ENCODE assay signal across 8 cellular contexts in genomic region chr3:161273589-161274218, GRCh38. TPM values are rescaled to one million over a fixed set of nuclear protein-coding genes. Genes with fewer than 3 reads are reported as not detected.
DNase-seq lines count a peak whose midpoint lies in the region; ATAC-seq and TF ChIP-seq lines count a peak whose summit lies in the region.

No MANE protein-coding gene starts in this region.

- H3F3A ChIP-seq in SK-N-SH (replicated peaks; ENCODE audit: insufficient read depth), result no peaks in the 10 kb centered on the region

- intact Hi-C loops in IMR-90 (cut with micrococcal nuclease), result loop anchor here (1.0 to 10.0 kb wide), 6 partner anchors 136 to 569 kb away; no protein-coding TSS in a partner anchor
- intact Hi-C loops in prostate gland (cut with DNase I), result loop anchor here (2.0 kb wide), 1 partner anchor 149 kb away; no protein-coding TSS in a partner anchor

- H4K8ac ChIP-seq in IMR-90 (ENCODE audit: low read depth in 2 of 2, low read length in 2 of 2), result no peak overlapping the region

- TF ChIP-seq CTCF in IMR-90 (conservative IDR thresholded peaks at IDR 0.05; ENCODE audit: low read depth, low read length), result peak; percentile 67
- peak; percentile 79 for TF ChIP-seq CTCF in SK-N-SH (IDR thresholded peaks at IDR 0.05)
- TF ChIP-seq CTCF in prostate gland (IDR thresholded peaks at IDR 0.05), result peak; percentile 69 to 82 (median 78)

- POLR2A ChIA-PET in IMR-90 (lab: Charles Lee; ENCODE audit: unreplicated experiment), result no interaction called here
- POLR2A ChIA-PET in SK-N-SH (lab: Yijun Ruan, JAX), result no interaction called here

- H3K4me3 ChIP-seq in IMR-90 (ENCODE audit: insufficient read depth, low read depth, low read length) (no peak overlapping the region), SK-N-SH (ENCODE audit: low read depth in 2 of 2, low read length in 1 of 2) (no peak overlapping the region; a peak in 1 of 4 replicates), prostate gland (no peak overlapping the region)

- H3K27ac ChIP-seq in IMR-90 (ENCODE audit: insufficient read depth, low read length) (no peak overlapping the region), SK-N-SH (ENCODE audit: low read depth in 2 of 2, low read length in 1 of 2) (no peak overlapping the region), prostate gland (no peak overlapping the region)

- no peaks in the 10 kb centered on the region for H4K20me1 ChIP-seq in IMR-90 (ENCODE audit: insufficient read depth, low read length)
- no peaks in the 10 kb centered on the region for H4K20me1 ChIP-seq in SK-N-SH (ENCODE audit: insufficient read depth)

- no peak overlapping the region for H2BK20ac ChIP-seq in IMR-90 (ENCODE audit: low read depth, low read length)

- H2BK15ac ChIP-seq in IMR-90 (ENCODE audit: low read depth, low read length), result no peak overlapping the region

- H3K14ac ChIP-seq in IMR-90 (replicated peaks; ENCODE audit: low read depth, low read length), result no peak overlapping the region

- no peaks in the 10 kb centered on the region for H3K27me3 ChIP-seq in IMR-90 (ENCODE audit: control insufficient read depth, insufficient read depth, low read length)
- no peaks in the 10 kb centered on the region for H3K27me3 ChIP-seq in SK-N-SH (ENCODE audit: insufficient read depth)
- H3K27me3 ChIP-seq in prostate gland (replicated peaks; ENCODE audit: insufficient read depth), result no peaks in the 10 kb centered on the region

- H3K9ac ChIP-seq in IMR-90 (ENCODE audit: low read depth, low read length) (no peak overlapping the region), SK-N-SH (no peak overlapping the region)

- in situ Hi-C loops in IMR-90 (cut with MboI; ENCODE audit: low sequenced_read_pairs), result loop anchor here (5.0 kb wide), 1 partner anchor 144 kb away; no protein-coding TSS in a partner anchor

- no CpG with 5 or more reads among the region's 3 CpGs for WGBS in IMR-90 (ENCODE audit: extremely low coverage in 2 of 2, insufficient read length in 1 of 2), 2 experiments
- 34% methylated on average over 3 of the region's 3 CpGs for WGBS in SK-N-SH (ENCODE audit: low lambda C conversion rate)
- WGBS in prostate gland, result 38% methylated on average over 3 of the region's 3 CpGs

- ATAC-seq in IMR-90 (ENCODE audit: low read depth) (no peak), HG03571 (IDR thresholded peaks at IDR 0.05; ENCODE audit: unreplicated experiment) (no peak), GM21381 (IDR thresholded peaks at IDR 0.05; ENCODE audit: unreplicated experiment) (no peak)

- H3K36me3 ChIP-seq in IMR-90 (ENCODE audit: control insufficient read depth, insufficient read depth, low read length) (no peaks in the 10 kb centered on the region; the same call in 1 of the 2 replicates), SK-N-SH (replicated peaks in 1 of 2; ENCODE audit: control insufficient read depth in 1 of 2, insufficient read depth in 2 of 2, low read length in 1 of 2) (no peaks in the 10 kb centered on the region), prostate gland (no peaks in the 10 kb centered on the region)

- H2AFZ ChIP-seq in IMR-90 (replicated peaks; ENCODE audit: low read length, poor library complexity), result no peak overlapping the region
- H2AFZ ChIP-seq in SK-N-SH (ENCODE audit: low read depth), result no peak overlapping the region

- no peak overlapping the region for H4K5ac ChIP-seq in IMR-90 (ENCODE audit: low read depth, low read length)

- no peak overlapping the region for H2BK5ac ChIP-seq in IMR-90 (ENCODE audit: low read depth, low read length, poor library complexity, severe bottlenecking)

- BruUV-seq in IMR-90 (replicated peaks; lab: Mats Ljungman, UMichigan), result no TSS peak

- TF ChIP-seq RAD21 in IMR-90 (IDR thresholded peaks at IDR 0.05; ENCODE audit: low read length) (peak; percentile 45), SK-N-SH (IDR thresholded peaks at IDR 0.05; ENCODE audit: low read length) (peak; percentile 71)

- peaks cover 3% of the 10 kb centered on the region; the same call in 1 of the 2 replicates for H3K9me3 ChIP-seq in IMR-90 (ENCODE audit: control insufficient read depth, insufficient read depth, low read length)
- no peaks in the 10 kb centered on the region for H3K9me3 ChIP-seq in SK-N-SH
- no peaks in the 10 kb centered on the region for H3K9me3 ChIP-seq in prostate gland

- H2AK5ac ChIP-seq in IMR-90 (ENCODE audit: low read depth, low read length), result no peak overlapping the region

- no peak overlapping the region for H3K23ac ChIP-seq in IMR-90 (ENCODE audit: low read depth, low read length)

- H2BK120ac ChIP-seq in IMR-90 (ENCODE audit: low read depth, low read length), result no peak overlapping the region

- TF ChIP-seq EP300 in SK-N-SH (IDR thresholded peaks at IDR 0.05; ENCODE audit: borderline replicate concordance in 1 of 2, low read depth in 1 of 2, low read length in 1 of 2), result no peak

- H3K4ac ChIP-seq in IMR-90 (ENCODE audit: low read depth, low read length), result no peak overlapping the region

- no peaks in the 10 kb centered on the region for H3K9me2 ChIP-seq in SK-N-SH

- no peaks in the 10 kb centered on the region for H3K79me2 ChIP-seq in SK-N-SH (ENCODE audit: insufficient read depth)

- H3K79me1 ChIP-seq in IMR-90 (ENCODE audit: low read depth in 1 of 2, low read length in 2 of 2), result no peaks in the 10 kb centered on the region

- dilution Hi-C loops in IMR-90 (cut with HindIII; ENCODE audit: low sequenced_read_pairs, unreplicated experiment), result no loop called here

- CTCF ChIA-PET in IMR-90 (lab: Yijun Ruan, JAX) (interaction anchor here (0.7 to 2.0 kb wide), 8 partner anchors 11 to 317 kb away, joined by 3 to 16 read pairs (median 4); no protein-coding TSS in a partner anchor), SK-N-SH (lab: Yijun Ruan, JAX) (interaction anchor here (0.8 to 4.4 kb wide), 15 partner anchors 14 to 569 kb away, joined by 3 to 60 read pairs (median 5); no protein-coding TSS in a partner anchor)

- no peak overlapping the region for H4K91ac ChIP-seq in IMR-90 (ENCODE audit: insufficient read depth, low read depth, low read length)

- H3K4me1 ChIP-seq in IMR-90 (ENCODE audit: control insufficient read depth, insufficient read depth, low read length) (peaks cover 2% of the 10 kb centered on the region; the same call in 1 of the 2 replicates), SK-N-SH (ENCODE audit: control insufficient read depth in 1 of 2, insufficient read depth in 2 of 2, low read depth in 1 of 2, low read length in 1 of 2) (peaks cover 0 to 3% of the 10 kb centered on the region in 2 experiments; a peak in 1 of 4 replicates), prostate gland (replicated peaks) (no peaks in the 10 kb centered on the region)

- H2AK9ac ChIP-seq in IMR-90 (replicated peaks; ENCODE audit: low read depth, low read length, poor library complexity), result no peak overlapping the region

- H3K4me2 ChIP-seq in IMR-90 (ENCODE audit: low read depth, low read length) (no peak overlapping the region), SK-N-SH (no peak overlapping the region)

- DNase-seq in NCI-H1092 treated with DMSO at 0.1 percent for 48 hours (lab: John Stamatoyannopoulos, UW) (peak; percentile 35), NCI-H1092 (lab: John Stamatoyannopoulos, UW) (no peak), IMR-90 (peak; percentile 52), SK-N-SH (peak; percentile 6), epidermal melanocyte (ENCODE audit: insufficient read length, low spot score) (peak; percentile 19), prostate gland (ENCODE audit: low spot score) (peak; percentile 45)

- no peak overlapping the region for H3K56ac ChIP-seq in IMR-90 (ENCODE audit: extremely low read depth, insufficient read depth, low read length)

- no peak for TF ChIP-seq POLR2A in IMR-90 (IDR thresholded peaks at IDR 0.05; ENCODE audit: low read depth, low read length)
- no peak for TF ChIP-seq POLR2A in prostate gland (IDR thresholded peaks at IDR 0.05)

- H3K9me1 ChIP-seq in IMR-90 (ENCODE audit: insufficient read depth, low read length), result no peaks in the 10 kb centered on the region

- H3K18ac ChIP-seq in IMR-90 (ENCODE audit: low read depth, low read length), result no peak overlapping the region

TF ChIP-seq in IMR-90, 13 proteins besides CTCF, POLR2A, EP300 and RAD21:
- TF ChIP-seq NFE2L2 (IDR thresholded peaks at IDR 0.05; ENCODE audit: low read depth, low read length) (no peak), SMC3 (IDR thresholded peaks at IDR 0.05; ENCODE audit: low read depth, low read length) (peak; percentile 60)

TF ChIP-seq in SK-N-SH, 30 proteins besides CTCF, POLR2A, EP300 and RAD21:
- TF ChIP-seq NFIC (IDR thresholded peaks at IDR 0.05; ENCODE audit: borderline replicate concordance), result no peak
- no peak for TF ChIP-seq FOXJ3 (CRISPR knock-in tag; IDR thresholded peaks at IDR 0.05)
- peak; percentile 51; the same call in 1 of the 2 replicates for TF ChIP-seq SMC3 (IDR thresholded peaks at IDR 0.05; ENCODE audit: low read depth, low read length)

RNA-seq across cellular contexts. Expression of gene NMD3, which starts 52.6 kb away (rescaled TPM):
- total RNA-seq in IMR-90 (2012; rRNA removed) (95.0 and 103 TPM in 2 replicates), prostate gland (10 to 100 TPM; 29.5 to 52.0 TPM)
- polyA plus RNA-seq in IMR-90 (2012; rRNA removed) (26.5 and 33.8 TPM in 2 replicates), SK-N-SH (2012; rRNA removed) (15.1 and 21.1 TPM in 2 replicates)
- 5.9 and 6.4 TPM in 2 replicates for polyA plus RNA-seq in IMR-90 (2012; cell fraction: cytosol; rRNA removed)
- 5.1 and 23.1 TPM in 2 replicates for polyA plus RNA-seq in IMR-90 (2012; cell fraction: nucleus; rRNA removed; ENCODE audit: low replicate concordance)
- polyA plus RNA-seq in SK-N-SH (2012; cell fraction: cytosol; rRNA removed), result 24.0 and 25.4 TPM in 2 replicates
- polyA plus RNA-seq in SK-N-SH (2012; cell fraction: nucleus; rRNA removed), result 9.7 and 21.3 TPM in 2 replicates
